ENCODE assay signal across 1 cellular context in genomic region chr2:216108967-216109921, GRCh38.
TF ChIP-seq lines count a peak whose summit lies in the region.

Gene XRCC5, plus strand, starts transcription at chr2:216109348. Its CDS starts 89 bp downstream, at chr2:216109437.

TF ChIP-seq in HepG2, 621 proteins besides CTCF, POLR2A, EP300 and RAD21 (continued from another document and continues in another):
- TF ChIP-seq SIX4 (CRISPR knock-in tag; IDR thresholded peaks at IDR 0.05) (0 out of 2 replicates have a peak, but pooled peaks have one; percentile 15), CEBPG (CRISPR knock-in tag; IDR thresholded peaks at IDR 0.05) (peak; percentile 96), ZNF674 (CRISPR knock-in tag; IDR thresholded peaks at IDR 0.05; ENCODE audit: low read depth) (peak; percentile 98; the same call in 1 of the 2 replicates), DNMT1 (CRISPR knock-in tag; IDR thresholded peaks at IDR 0.05) (0 out of 2 replicates have a peak, but pooled peaks have one; percentile 59), ZNF704 (CRISPR knock-in tag; IDR thresholded peaks at IDR 0.05; ENCODE audit: borderline replicate concordance) (peak; percentile 91), ZFP36L2 (CRISPR knock-in tag; IDR thresholded peaks at IDR 0.05) (no peak), TP53 (CRISPR knock-in tag; conservative IDR thresholded peaks at IDR 0.05) (peak; percentile 85; the same call in 1 of the 2 replicates), SRY (CRISPR knock-in tag; IDR thresholded peaks at IDR 0.05) (peak; percentile 84; the same call in 1 of the 2 replicates), NR2C2 (CRISPR knock-in tag; IDR thresholded peaks at IDR 0.05; ENCODE audit: borderline replicate concordance) (0 out of 2 replicates have a peak, but pooled peaks have one; percentile 49), PREB (CRISPR knock-in tag; IDR thresholded peaks at IDR 0.05) (no peak; the same call in 1 of the 2 replicates), YY1 (IDR thresholded peaks at IDR 0.05; ENCODE audit: insufficient read depth, insufficient replicate concordance, low read depth, low read length) (peak; percentile 83), PAX8 (CRISPR knock-in tag; IDR thresholded peaks at IDR 0.05; ENCODE audit: borderline replicate concordance) (peak; percentile 90; the same call in 1 of the 2 replicates), ZNF143 (CRISPR knock-in tag; IDR thresholded peaks at IDR 0.05) (peak; percentile 58), DNMT3B (CRISPR knock-in tag; conservative IDR thresholded peaks at IDR 0.05) (peak; percentile 52; the same call in 1 of the 2 replicates), EZH2 (conservative IDR thresholded peaks at IDR 0.05; ENCODE audit: low read depth, low read length) (no peak), ZFP82 (CRISPR knock-in tag; IDR thresholded peaks at IDR 0.05; ENCODE audit: borderline replicate concordance) (peak; percentile 95), ZNF530 (CRISPR knock-in tag; IDR thresholded peaks at IDR 0.05; ENCODE audit: low read depth) (no peak), DPF2 (CRISPR knock-in tag; IDR thresholded peaks at IDR 0.05; ENCODE audit: borderline replicate concordance, low read depth) (no peak), ZBTB34 (CRISPR knock-in tag; IDR thresholded peaks at IDR 0.05) (0 out of 2 replicates have a peak, but pooled peaks have one; percentile 48), ZSCAN9 (CRISPR knock-in tag; IDR thresholded peaks at IDR 0.05; ENCODE audit: borderline replicate concordance) (peak; percentile 97), ZNF12 (CRISPR knock-in tag; IDR thresholded peaks at IDR 0.05) (no peak), KDM5A (IDR thresholded peaks at IDR 0.05; ENCODE audit: borderline replicate concordance, low read length) (peak; percentile 78; the same call in 1 of the 2 replicates), ZNF614 (CRISPR knock-in tag; IDR thresholded peaks at IDR 0.05; ENCODE audit: borderline replicate concordance) (peak; percentile 97; the same call in 1 of the 2 replicates), MIXL1 (CRISPR knock-in tag; IDR thresholded peaks at IDR 0.05) (0 out of 2 replicates have a peak, but pooled peaks have one; percentile 56), ZNF782 (CRISPR knock-in tag; IDR thresholded peaks at IDR 0.05; ENCODE audit: borderline replicate concordance) (peak; percentile 92), ZNF3 (CRISPR knock-in tag; IDR thresholded peaks at IDR 0.05) (no peak), ZNF609 (CRISPR knock-in tag; IDR thresholded peaks at IDR 0.05; ENCODE audit: borderline replicate concordance) (peak; percentile 49; the same call in 1 of the 2 replicates), SNAPC2 (CRISPR knock-in tag; IDR thresholded peaks at IDR 0.05) (0 out of 2 replicates have a peak, but pooled peaks have one; percentile 24), FOXM1 (CRISPR knock-in tag; IDR thresholded peaks at IDR 0.05) (no peak; the same call in 1 of the 2 replicates), ZNF34 (CRISPR knock-in tag; IDR thresholded peaks at IDR 0.05; ENCODE audit: borderline replicate concordance) (no peak), ELF1 (CRISPR knock-in tag; IDR thresholded peaks at IDR 0.05) (peak; percentile 98), KDM3A (CRISPR knock-in tag; IDR thresholded peaks at IDR 0.05; ENCODE audit: low read depth) (peak; percentile 82), ZUFSP (CRISPR knock-in tag; IDR thresholded peaks at IDR 0.05; ENCODE audit: borderline replicate concordance) (no peak), NBN (conservative IDR thresholded peaks at IDR 0.05) (no peak), ZNF281 (CRISPR knock-in tag; IDR thresholded peaks at IDR 0.05; ENCODE audit: borderline replicate concordance) (peak; percentile 41; the same call in 1 of the 2 replicates), DMTF1 (CRISPR knock-in tag; IDR thresholded peaks at IDR 0.05) (no peak), POGZ (CRISPR knock-in tag; IDR thresholded peaks at IDR 0.05) (peak; percentile 95), CCAR2 (optimal IDR thresholded peaks at IDR 0.05; ENCODE audit: low read depth, low read length) (no peak), ZNF772 (CRISPR knock-in tag; IDR thresholded peaks at IDR 0.05) (peak; percentile 99), ASH2L (IDR thresholded peaks at IDR 0.05; ENCODE audit: insufficient read length, low read depth, low read length) (peak; percentile 90), HDAC6 (IDR thresholded peaks at IDR 0.05; ENCODE audit: low read depth, low read length) (no peak), ZNF670 (CRISPR knock-in tag; IDR thresholded peaks at IDR 0.05; ENCODE audit: borderline replicate concordance) (peak; percentile 88; the same call in 1 of the 2 replicates)
- TF ChIP-seq, protein P1, sequence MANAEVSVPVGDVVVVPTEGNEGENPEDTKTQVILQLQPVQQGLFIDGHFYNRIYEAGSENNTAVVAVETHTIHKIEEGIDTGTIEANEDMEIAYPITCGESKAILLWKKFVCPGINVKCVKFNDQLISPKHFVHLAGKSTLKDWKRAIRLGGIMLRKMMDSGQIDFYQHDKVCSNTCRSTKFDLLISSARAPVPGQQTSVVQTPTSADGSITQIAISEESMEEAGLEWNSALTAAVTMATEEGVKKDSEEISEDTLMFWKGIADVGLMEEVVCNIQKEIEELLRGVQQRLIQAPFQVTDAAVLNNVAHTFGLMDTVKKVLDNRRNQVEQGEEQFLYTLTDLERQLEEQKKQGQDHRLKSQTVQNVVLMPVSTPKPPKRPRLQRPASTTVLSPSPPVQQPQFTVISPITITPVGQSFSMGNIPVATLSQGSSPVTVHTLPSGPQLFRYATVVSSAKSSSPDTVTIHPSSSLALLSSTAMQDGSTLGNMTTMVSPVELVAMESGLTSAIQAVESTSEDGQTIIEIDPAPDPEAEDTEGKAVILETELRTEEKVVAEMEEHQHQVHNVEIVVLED (CRISPR knock-in tag; IDR thresholded peaks at IDR 0.05; ENCODE audit: borderline replicate concordance), result peak; percentile 85
- TF ChIP-seq, protein P2, sequence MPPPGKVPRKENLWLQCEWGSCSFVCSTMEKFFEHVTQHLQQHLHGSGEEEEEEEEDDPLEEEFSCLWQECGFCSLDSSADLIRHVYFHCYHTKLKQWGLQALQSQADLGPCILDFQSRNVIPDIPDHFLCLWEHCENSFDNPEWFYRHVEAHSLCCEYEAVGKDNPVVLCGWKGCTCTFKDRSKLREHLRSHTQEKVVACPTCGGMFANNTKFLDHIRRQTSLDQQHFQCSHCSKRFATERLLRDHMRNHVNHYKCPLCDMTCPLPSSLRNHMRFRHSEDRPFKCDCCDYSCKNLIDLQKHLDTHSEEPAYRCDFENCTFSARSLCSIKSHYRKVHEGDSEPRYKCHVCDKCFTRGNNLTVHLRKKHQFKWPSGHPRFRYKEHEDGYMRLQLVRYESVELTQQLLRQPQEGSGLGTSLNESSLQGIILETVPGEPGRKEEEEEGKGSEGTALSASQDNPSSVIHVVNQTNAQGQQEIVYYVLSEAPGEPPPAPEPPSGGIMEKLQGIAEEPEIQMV (CRISPR knock-in tag; IDR thresholded peaks at IDR 0.05; ENCODE audit: low read depth), result 0 out of 2 replicates have a peak, but pooled peaks have one; percentile 81
